In the genomic region with DNA sequence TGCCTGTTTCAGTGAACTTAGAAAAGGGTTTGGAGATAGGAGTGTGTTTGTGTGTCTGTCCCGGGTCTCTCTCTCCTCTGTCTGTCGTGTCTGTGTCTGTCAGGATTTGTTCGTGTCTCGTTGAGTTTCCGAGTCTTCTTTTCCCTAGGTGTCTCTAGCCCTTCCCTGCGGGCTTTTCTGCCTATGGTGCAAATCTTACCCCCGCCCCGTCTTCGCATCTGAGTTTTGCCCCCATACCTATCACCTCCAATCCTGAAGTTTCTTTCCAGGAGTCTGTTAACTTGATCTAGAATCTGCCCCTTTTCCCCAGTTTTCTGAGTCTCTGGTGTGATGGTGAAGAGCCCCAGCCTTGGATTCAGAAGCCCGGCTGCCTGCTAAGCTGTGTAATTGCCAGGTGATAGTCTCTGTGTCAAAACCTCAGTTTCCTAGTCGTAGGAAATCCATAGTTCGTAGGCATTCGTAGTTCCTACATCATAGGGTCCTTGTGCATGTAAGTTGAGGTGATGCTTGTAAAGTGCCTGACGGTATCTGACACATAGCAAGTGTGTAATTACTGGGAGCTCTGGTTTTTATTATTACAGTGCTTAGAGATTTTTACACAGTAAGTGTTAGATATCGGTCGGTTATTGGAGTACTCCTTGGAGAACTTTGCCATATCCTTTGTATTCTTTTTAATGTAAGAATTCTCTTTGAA, we compare ENCODE assay signal across 8 cellular contexts. TPM values are rescaled to one million over a fixed set of nuclear protein-coding genes. Genes with fewer than 3 reads are reported as not detected.
DNase-seq lines count a peak whose midpoint lies in the region; ATAC-seq, FAIRE-seq and TF ChIP-seq lines count a peak whose summit lies in the region.

No MANE protein-coding gene starts in this region.

- peaks cover 70% of the 10 kb centered on the region for H3K4me1 Mint-ChIP-seq in activated T-cell treated with anti-CD3 and anti-CD28 coated beads, Interleukin-2, amount 50 U/mL, for 4 hours (ENCODE audit: low read depth)

- no peak for FAIRE-seq in H54 (lab: Jason Lieb, UNC)

- H3K9me3 Mint-ChIP-seq in activated T-cell treated with anti-CD3 and anti-CD28 coated beads, Interleukin-2, amount 50 U/mL, for 4 hours, result no peaks in the 10 kb centered on the region

- TF ChIP-seq EP300 in transverse colon (IDR thresholded peaks at IDR 0.05; ENCODE audit: low read depth), result no peak

- H3K4me3 ChIP-seq in ascending aorta (peak overlapping the region; percentile 97 to 99), liver (ENCODE audit: low read depth in 1 of 3, low read length in 3 of 3) (peak overlapping the region; percentile 79 to 99 (median 95)), transverse colon (peak overlapping the region; percentile 65 to 100 (median 86))

- DNase-seq in activated T-cell treated with anti-CD3 and anti-CD28 coated beads, Interleukin-2, amount 50 U/mL, for 4 hours, result no peak
- DNase-seq in activated T-cell treated with anti-CD3 and anti-CD28 coated beads for 4 hours (no peak), ascending aorta (ENCODE audit: low spot score in 2 of 2) (no peak), transverse colon (no peak), ACHN (no peak), H54 (ENCODE audit: insufficient read length, low spot score) (no peak), NCI-H2081 (lab: John Stamatoyannopoulos, UW) (no peak)

- peak overlapping the region; percentile 99 for H3K4me3 Mint-ChIP-seq in activated T-cell treated with anti-CD3 and anti-CD28 coated beads, Interleukin-2, amount 50 U/mL, for 4 hours

- no peak for ATAC-seq in activated T-cell treated with anti-CD3 and anti-CD28 coated beads, Interleukin-2, amount 50 U/mL, for 4 hours

- peaks cover 32 to 56% of the 10 kb centered on the region in 2 donors for H3K36me3 ChIP-seq in ascending aorta
- H3K36me3 ChIP-seq in liver (ENCODE audit: control insufficient read depth in 4 of 4, insufficient read depth in 3 of 4, low read depth in 1 of 4, low read length in 3 of 4), result peaks cover 0 to 29% (median 10%) of the 10 kb centered on the region in 4 donors
- peaks cover 0 to 14% (median 6%) of the 10 kb centered on the region in 4 donors for H3K36me3 ChIP-seq in transverse colon

- no peaks in the 10 kb centered on the region for H3K27me3 Mint-ChIP-seq in activated T-cell treated with anti-CD3 and anti-CD28 coated beads, Interleukin-2, amount 50 U/mL, for 4 hours (ENCODE audit: low read depth)

- WGBS in liver, result 5% methylated on average over 16 of the region's 16 CpGs
- 7 to 11% methylated on average over 9 to 16 of the region's 16 CpGs for WGBS in transverse colon (ENCODE audit: low coverage in 1 of 2), 2 donors

- H3K36me3 Mint-ChIP-seq in activated T-cell treated with anti-CD3 and anti-CD28 coated beads, Interleukin-2, amount 50 U/mL, for 4 hours (ENCODE audit: insufficient read depth), result peaks cover 31% of the 10 kb centered on the region

- H3K4me1 ChIP-seq in ascending aorta (peaks cover 6 to 27% of the 10 kb centered on the region in 2 donors), liver (ENCODE audit: control insufficient read depth in 4 of 4, insufficient read depth in 4 of 4, low read length in 3 of 4) (peaks cover 10 to 68% (median 62%) of the 10 kb centered on the region in 4 donors), transverse colon (peaks cover 22 to 60% (median 35%) of the 10 kb centered on the region in 4 donors)

- H3K27ac ChIP-seq in ascending aorta (peak overlapping the region; percentile 84 to 92), liver (ENCODE audit: low read depth in 1 of 2, low read length in 2 of 2) (peak overlapping the region; percentile 80 to 89), transverse colon (peak overlapping the region; percentile 92 to 99 (median 95))

- H3K9me3 ChIP-seq in ascending aorta, result no peaks in the 10 kb centered on the region
- no peaks in the 10 kb centered on the region for H3K9me3 ChIP-seq in liver (ENCODE audit: control insufficient read depth in 4 of 4, low read length in 3 of 4)
- no peaks in the 10 kb centered on the region for H3K9me3 ChIP-seq in transverse colon

- H3K27me3 ChIP-seq in ascending aorta, result no peaks in the 10 kb centered on the region
- no peaks in the 10 kb centered on the region for H3K27me3 ChIP-seq in liver (ENCODE audit: control insufficient read depth in 4 of 4, insufficient read depth in 4 of 4, low read length in 3 of 4)
- no peaks in the 10 kb centered on the region for H3K27me3 ChIP-seq in transverse colon

- no peak for TF ChIP-seq POLR2A in transverse colon (IDR thresholded peaks at IDR 0.05)
- no peak for TF ChIP-seq POLR2A in H54 (IDR thresholded peaks at IDR 0.05; ENCODE audit: low read depth, low read length)

- H3K9ac ChIP-seq in liver (ENCODE audit: low read depth in 1 of 2, low read length in 2 of 2), result peak overlapping the region; percentile 76 to 95

- TF ChIP-seq CTCF in ascending aorta (IDR thresholded peaks at IDR 0.05) (no peak), liver (IDR thresholded peaks at IDR 0.05; ENCODE audit: low read depth, low read length, missing input control) (no peak), transverse colon (IDR thresholded peaks at IDR 0.05) (no peak)

- in situ Hi-C loops in transverse colon (cut with MboI; ENCODE audit: low pct_ligation_motif_present in 1 of 4, low pct_unique_long_range_greater_than_20kb in 1 of 4, low sequenced_read_pairs in 3 of 4), result no loop called here
- in situ Hi-C loops in ACHN (cut with HindIII; ENCODE audit: low pct_ligation_motif_present, low pct_unique_long_range_greater_than_20kb, low sequenced_read_pairs), result no loop called here

- no peak for TF ChIP-seq RAD21 in liver (IDR thresholded peaks at IDR 0.05)

- intact Hi-C loops in ascending aorta (cut with DNase I), result loop anchor here (2.0 kb wide), 1 partner anchor 21 kb away; a partner anchor contains a TSS
- intact Hi-C loops in transverse colon (cut with DNase I; ENCODE audit: low total_unique reads), result no loop called here

TF ChIP-seq in liver, 16 proteins besides CTCF, POLR2A, EP300 and RAD21:
- TF ChIP-seq, protein P1, sequence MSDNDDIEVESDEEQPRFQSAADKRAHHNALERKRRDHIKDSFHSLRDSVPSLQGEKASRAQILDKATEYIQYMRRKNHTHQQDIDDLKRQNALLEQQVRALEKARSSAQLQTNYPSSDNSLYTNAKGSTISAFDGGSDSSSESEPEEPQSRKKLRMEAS (IDR thresholded peaks at IDR 0.05), result no peak
- TF ChIP-seq FOXA1 (IDR thresholded peaks at IDR 0.05), result no peak
- no peak for TF ChIP-seq GABPA (IDR thresholded peaks at IDR 0.05 in 1 of 2, conservative IDR thresholded peaks at IDR 0.05 in 1 of 2)
- no peak for TF ChIP-seq HNF4A (conservative IDR thresholded peaks at IDR 0.05)
- TF ChIP-seq JUND (IDR thresholded peaks at IDR 0.05), result no peak
- no peak for TF ChIP-seq YY1 (IDR thresholded peaks at IDR 0.05)
- TF ChIP-seq HNF4G (IDR thresholded peaks at IDR 0.05), result no peak
- TF ChIP-seq, protein P2, sequence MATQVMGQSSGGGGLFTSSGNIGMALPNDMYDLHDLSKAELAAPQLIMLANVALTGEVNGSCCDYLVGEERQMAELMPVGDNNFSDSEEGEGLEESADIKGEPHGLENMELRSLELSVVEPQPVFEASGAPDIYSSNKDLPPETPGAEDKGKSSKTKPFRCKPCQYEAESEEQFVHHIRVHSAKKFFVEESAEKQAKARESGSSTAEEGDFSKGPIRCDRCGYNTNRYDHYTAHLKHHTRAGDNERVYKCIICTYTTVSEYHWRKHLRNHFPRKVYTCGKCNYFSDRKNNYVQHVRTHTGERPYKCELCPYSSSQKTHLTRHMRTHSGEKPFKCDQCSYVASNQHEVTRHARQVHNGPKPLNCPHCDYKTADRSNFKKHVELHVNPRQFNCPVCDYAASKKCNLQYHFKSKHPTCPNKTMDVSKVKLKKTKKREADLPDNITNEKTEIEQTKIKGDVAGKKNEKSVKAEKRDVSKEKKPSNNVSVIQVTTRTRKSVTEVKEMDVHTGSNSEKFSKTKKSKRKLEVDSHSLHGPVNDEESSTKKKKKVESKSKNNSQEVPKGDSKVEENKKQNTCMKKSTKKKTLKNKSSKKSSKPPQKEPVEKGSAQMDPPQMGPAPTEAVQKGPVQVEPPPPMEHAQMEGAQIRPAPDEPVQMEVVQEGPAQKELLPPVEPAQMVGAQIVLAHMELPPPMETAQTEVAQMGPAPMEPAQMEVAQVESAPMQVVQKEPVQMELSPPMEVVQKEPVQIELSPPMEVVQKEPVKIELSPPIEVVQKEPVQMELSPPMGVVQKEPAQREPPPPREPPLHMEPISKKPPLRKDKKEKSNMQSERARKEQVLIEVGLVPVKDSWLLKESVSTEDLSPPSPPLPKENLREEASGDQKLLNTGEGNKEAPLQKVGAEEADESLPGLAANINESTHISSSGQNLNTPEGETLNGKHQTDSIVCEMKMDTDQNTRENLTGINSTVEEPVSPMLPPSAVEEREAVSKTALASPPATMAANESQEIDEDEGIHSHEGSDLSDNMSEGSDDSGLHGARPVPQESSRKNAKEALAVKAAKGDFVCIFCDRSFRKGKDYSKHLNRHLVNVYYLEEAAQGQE (IDR thresholded peaks at IDR 0.05), result no peak

RNA-seq across cellular contexts. Expression of a gene that starts 0.8 kb away (rescaled TPM):
- 10 to 100 TPM; 55.0 to 61.4 (median 55.2) TPM for total RNA-seq in activated T-cell treated with anti-CD3 and anti-CD28 coated beads, Interleukin-2, amount 50 U/mL, for 4 hours
- total RNA-seq in ascending aorta (122 TPM), liver (100 to 1,000 TPM in 1 of 2 donors, 10 to 100 TPM in 1; 49.0 to 107 TPM), transverse colon (100 to 1,000 TPM; 121 to 242 (median 185) TPM)
- 100 to 1,000 TPM in 1 of 2 donors, 10 to 100 TPM in 1; 18.6 to 117 TPM for polyA plus RNA-seq in liver

RNA-seq across cellular contexts. Expression of a gene that starts 21.0 kb away (rescaled TPM):
- total RNA-seq in activated T-cell treated with anti-CD3 and anti-CD28 coated beads, Interleukin-2, amount 50 U/mL, for 4 hours, result 100 to 1,000 TPM; 467 to 532 (median 476) TPM
- total RNA-seq in ascending aorta (221 TPM), liver (10 to 100 TPM; 49.4 to 66.6 TPM), transverse colon (100 to 1,000 TPM; 112 to 185 (median 130) TPM)
- polyA plus RNA-seq in liver, result 10 to 100 TPM in 1 of 2 donors, 1 to 10 TPM in 1; 8.6 to 53.1 TPM

RNA-seq across cellular contexts. Expression of a gene that starts 27.8 kb away (rescaled TPM):
- total RNA-seq in activated T-cell treated with anti-CD3 and anti-CD28 coated beads, Interleukin-2, amount 50 U/mL, for 4 hours, result 1 to 10 TPM; 3.9 to 7.8 (median 4.8) TPM
- total RNA-seq in ascending aorta (27.6 TPM), liver (1 to 10 TPM; 3.6 to 5.6 TPM), transverse colon (10 to 100 TPM in 2 of 4 donors, 1 to 10 TPM in 2; 3.7 to 15.1 (median 8.4) TPM)
- 10 to 100 TPM in 1 of 2 donors, 1 to 10 TPM in 1; 6.1 to 13.5 TPM for polyA plus RNA-seq in liver

RNA-seq across cellular contexts. Expression of a gene that starts 32.4 kb away (rescaled TPM):
- 10 to 100 TPM; 46.2 to 54.1 (median 52.7) TPM for total RNA-seq in activated T-cell treated with anti-CD3 and anti-CD28 coated beads, Interleukin-2, amount 50 U/mL, for 4 hours
- total RNA-seq in ascending aorta (12.1 TPM), liver (1 to 10 TPM; 2.1 to 7.3 TPM), transverse colon (10 to 100 TPM in 2 of 4 donors, 1 to 10 TPM in 2; 4.1 to 19.7 (median 10.0) TPM)
- polyA plus RNA-seq in liver, result 1 to 10 TPM; 4.8 to 5.6 TPM

RNA-seq across cellular contexts. Expression of a gene that starts 35.0 kb away (rescaled TPM):
- 10 to 100 TPM; 27.1 to 31.5 (median 28.5) TPM for total RNA-seq in activated T-cell treated with anti-CD3 and anti-CD28 coated beads, Interleukin-2, amount 50 U/mL, for 4 hours
- 163 TPM for total RNA-seq in ascending aorta
- total RNA-seq in liver, result 1 to 10 TPM; 2.6 to 5.0 TPM
- 1 to 10 TPM; 5.1 to 5.2 TPM for polyA plus RNA-seq in liver
- total RNA-seq in transverse colon, result 100 to 1,000 TPM in 1 of 4 donors, 10 to 100 TPM in 3; 15.2 to 154 (median 25.7) TPM
